ENCODE assay signal across 1 cellular context in the genomic region with DNA sequence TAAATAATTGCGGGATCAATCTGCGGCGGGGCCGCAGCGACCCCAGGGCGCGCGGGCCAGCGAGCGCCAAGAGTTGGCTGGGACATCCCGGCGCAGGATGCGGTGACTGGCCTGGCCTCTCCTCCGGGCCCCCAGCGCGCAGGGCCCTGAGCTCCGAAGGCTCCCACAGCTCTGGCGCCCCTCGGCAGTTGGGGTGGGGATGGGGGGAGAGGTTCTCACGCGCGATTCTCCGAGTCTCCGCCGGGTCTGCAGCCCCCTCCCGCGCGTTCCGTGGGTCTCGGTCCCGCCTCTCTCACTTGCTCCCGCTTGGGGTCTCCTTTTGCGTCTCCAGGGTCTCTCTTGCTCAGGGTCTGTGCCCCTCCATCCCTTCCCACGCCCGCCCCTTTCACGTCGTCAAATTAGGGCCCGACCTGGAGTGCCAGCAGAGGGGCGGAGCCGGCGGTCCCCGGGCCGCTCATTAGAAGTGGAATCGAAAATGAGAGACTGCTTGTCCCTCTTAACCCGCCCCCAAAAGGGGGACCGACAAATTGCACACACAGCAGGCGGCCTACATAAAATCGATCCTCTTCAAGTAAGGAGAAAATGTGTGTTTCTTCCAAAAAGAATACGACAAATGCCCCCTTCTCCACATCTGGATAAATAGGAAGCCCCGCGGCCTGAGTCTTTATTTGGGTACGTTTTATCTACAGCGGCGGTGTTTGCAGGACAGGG.
A peak's percentile ranks its signal among the peaks of the same experiment; 100 is the strongest.
TF ChIP-seq lines count a peak whose summit lies in the region.

No MANE protein-coding gene starts in this region.

TF ChIP-seq in neural cell, 6 proteins besides CTCF, POLR2A, EP300 and RAD21:
- TF ChIP-seq, protein P1, sequence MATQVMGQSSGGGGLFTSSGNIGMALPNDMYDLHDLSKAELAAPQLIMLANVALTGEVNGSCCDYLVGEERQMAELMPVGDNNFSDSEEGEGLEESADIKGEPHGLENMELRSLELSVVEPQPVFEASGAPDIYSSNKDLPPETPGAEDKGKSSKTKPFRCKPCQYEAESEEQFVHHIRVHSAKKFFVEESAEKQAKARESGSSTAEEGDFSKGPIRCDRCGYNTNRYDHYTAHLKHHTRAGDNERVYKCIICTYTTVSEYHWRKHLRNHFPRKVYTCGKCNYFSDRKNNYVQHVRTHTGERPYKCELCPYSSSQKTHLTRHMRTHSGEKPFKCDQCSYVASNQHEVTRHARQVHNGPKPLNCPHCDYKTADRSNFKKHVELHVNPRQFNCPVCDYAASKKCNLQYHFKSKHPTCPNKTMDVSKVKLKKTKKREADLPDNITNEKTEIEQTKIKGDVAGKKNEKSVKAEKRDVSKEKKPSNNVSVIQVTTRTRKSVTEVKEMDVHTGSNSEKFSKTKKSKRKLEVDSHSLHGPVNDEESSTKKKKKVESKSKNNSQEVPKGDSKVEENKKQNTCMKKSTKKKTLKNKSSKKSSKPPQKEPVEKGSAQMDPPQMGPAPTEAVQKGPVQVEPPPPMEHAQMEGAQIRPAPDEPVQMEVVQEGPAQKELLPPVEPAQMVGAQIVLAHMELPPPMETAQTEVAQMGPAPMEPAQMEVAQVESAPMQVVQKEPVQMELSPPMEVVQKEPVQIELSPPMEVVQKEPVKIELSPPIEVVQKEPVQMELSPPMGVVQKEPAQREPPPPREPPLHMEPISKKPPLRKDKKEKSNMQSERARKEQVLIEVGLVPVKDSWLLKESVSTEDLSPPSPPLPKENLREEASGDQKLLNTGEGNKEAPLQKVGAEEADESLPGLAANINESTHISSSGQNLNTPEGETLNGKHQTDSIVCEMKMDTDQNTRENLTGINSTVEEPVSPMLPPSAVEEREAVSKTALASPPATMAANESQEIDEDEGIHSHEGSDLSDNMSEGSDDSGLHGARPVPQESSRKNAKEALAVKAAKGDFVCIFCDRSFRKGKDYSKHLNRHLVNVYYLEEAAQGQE (IDR thresholded peaks at IDR 0.05; ENCODE audit: borderline replicate concordance) = no peak
- peak; percentile 90 for TF ChIP-seq EZH2 (IDR thresholded peaks at IDR 0.05; ENCODE audit: borderline replicate concordance, insufficient read depth, low read length, poor library complexity, severe bottlenecking)
